ENCODE assay signal across 8 cellular contexts in genomic region chr11:747176-748006, GRCh38. TPM values are rescaled to one million over a fixed set of nuclear protein-coding genes. Genes with fewer than 3 reads are reported as not detected.
DNase-seq lines count a peak whose midpoint lies in the region; ATAC-seq and TF ChIP-seq lines count a peak whose summit lies in the region.

TALDO1 (plus strand) TSS chr11:747464; CDS start chr11:747482, 18 bp downstream.

- H3K36me3 Mint-ChIP-seq in endothelial cell (ENCODE audit: low read depth, unreplicated experiment) = no peaks in the 10 kb centered on the region

- ATAC-seq in GM19468 (IDR thresholded peaks at IDR 0.05; ENCODE audit: extremely low read depth, unreplicated experiment) = peak; percentile 69

- peak within 1 kb of the TSS; percentile 89 for H3K4me3 Mint-ChIP-seq in endothelial cell (ENCODE audit: unreplicated experiment)

- TF ChIP-seq CTCF in endothelial cell (IDR thresholded peaks at IDR 0.05; ENCODE audit: unreplicated experiment) = no peak

- peaks cover 4% of the 10 kb centered on the region for H3K27me3 Mint-ChIP-seq in endothelial cell (ENCODE audit: unreplicated experiment)

- no peak within 1 kb of the TSS for H3K27ac Mint-ChIP-seq in endothelial cell (ENCODE audit: unreplicated experiment)

- H3K4me1 Mint-ChIP-seq in endothelial cell (ENCODE audit: unreplicated experiment) = peaks cover 5% of the 10 kb centered on the region

- DNase-seq in COR-L47 (lab: John Stamatoyannopoulos, UW) (peak; percentile 91), HT-29 (ENCODE audit: low spot score) (peak; percentile 96), NOMO-1 treated with dmso at 0.1 percent for 144 hours (lab: John Stamatoyannopoulos, UW; ENCODE audit: unreplicated experiment) (peak; percentile 88), endothelial cell (ENCODE audit: low spot score) (peak; percentile 94), middle frontal gyrus (ENCODE audit: extremely low spot score, low spot score) (peak; percentile 90)
- peak; percentile 81 for DNase-seq in activated CD8-positive, alpha-beta memory T cell treated with anti-CD3 and anti-CD28 coated beads, Interleukin-2, amount 50 U/mL, for 4 hours
- peak; percentile 85 to 92 for DNase-seq in stimulated activated CD8-positive, alpha-beta memory T cell treated with anti-CD3 and anti-CD28 coated beads, Interleukin-2, amount 100 ng/mL, for 48 hours (ENCODE audit: low read depth in 2 of 2)

- H3K9me3 Mint-ChIP-seq in endothelial cell (ENCODE audit: unreplicated experiment) = no peaks in the 10 kb centered on the region

RNA-seq across cellular contexts. Expression of gene TALDO1, which starts in this region (rescaled TPM):
- total RNA-seq in HT-29 (2014; rRNA removed; shearing (Covaris generic)) = 669 and 686 TPM in 2 replicates
- 123 TPM for total RNA-seq in endothelial cell (ENCODE audit: unreplicated experiment)

Comparison
In these comparisons a context has a peak if more than half of its experiments do, and no peak if none do; other contexts are left out.
1. Peak in every context shown above with its lines: DNase-seq and ATAC-seq.